ENCODE assay signal across 15 cellular contexts in genomic region chr2:63425606-63426005, GRCh38.
"Had no signal": no experiment of that assay in that cellular context is flagged by ENCODE, and none has a peak within 500 bp of the region (broad histone marks: within the 10 kb centered on the region; RNA-seq: fewer than 3 reads in every experiment).

No MANE protein-coding gene starts in this region.

- H3K27ac ChIP-seq: dorsolateral prefrontal cortex, WERI-Rb-1 had no signal

- ATAC-seq: left ventricle myocardium superior had no signal

- H3K27me3 ChIP-seq: dorsolateral prefrontal cortex had no signal

- H3K4me3 ChIP-seq: dorsolateral prefrontal cortex had no signal

- H3K36me3 ChIP-seq: WERI-Rb-1 had no signal

- DNase-seq: activated CD4-positive, alpha-beta T cell treated with anti-CD3 and anti-CD28 coated beads for 1 hour; activated CD8-positive, alpha-beta memory T cell treated with anti-CD3 and anti-CD28 coated beads for 24 hours; activated CD8-positive, alpha-beta memory T cell treated with anti-CD3 and anti-CD28 coated beads, Interleukin-2, amount 50 U/mL, for 48 hours; activated effector memory CD4-positive, alpha-beta T cell treated with anti-CD3 and anti-CD28 coated beads, Interleukin-2, amount 50 U/mL, for 16 hours; activated naive CD4-positive, alpha-beta T cell treated with anti-CD3 and anti-CD28 coated beads, Interleukin-2, amount 50 U/mL, for 16 hours; dorsolateral prefrontal cortex; foreskin melanocyte; glutamatergic neuron; left ventricle myocardium superior; occipital lobe; stimulated activated CD4-positive, alpha-beta T cell treated with anti-CD3 and anti-CD28 coated beads, Interleukin-12 subunit alpha, Interleukin-12 subunit beta, amount 100 ng/mL, for 4 hours; stimulated activated CD4-positive, alpha-beta T cell treated with anti-CD3 and anti-CD28 coated beads, Interleukin-1b, Interleukin-23, amount 100 ng/mL, for 48 hours; stimulated activated naive CD4-positive, alpha-beta T cell treated with Interleukin-2 at 50 U/mL for 16 hours; trophoblast cell; WERI-Rb-1 had no signal
